ENCODE assay signal across 27 cellular contexts in the genomic region with DNA sequence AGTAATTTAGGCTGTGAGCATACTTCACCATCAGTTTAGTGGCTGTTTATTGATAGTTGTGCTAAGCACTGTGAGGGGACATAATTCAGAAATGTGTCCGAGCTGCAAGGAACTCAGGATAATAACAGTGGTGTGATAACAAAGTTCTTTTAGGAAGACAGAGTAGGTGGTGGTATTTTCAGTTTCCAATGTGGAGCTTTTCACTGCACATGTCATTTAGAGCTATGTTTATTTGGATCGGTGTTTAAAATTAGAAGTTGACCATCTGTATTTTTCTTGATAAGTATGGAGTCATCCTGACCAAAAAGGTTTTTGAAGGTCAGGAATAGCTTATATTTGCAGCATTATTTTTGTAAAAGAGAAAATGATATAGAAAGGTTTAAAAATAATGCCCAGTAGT.
"Had no signal": no experiment of that assay in that cellular context is flagged by ENCODE, and none has a peak within 500 bp of the region (broad histone marks: within the 10 kb centered on the region; RNA-seq: fewer than 3 reads in every experiment).

No MANE protein-coding gene starts in this region.

- H3K9me3 ChIP-seq: stomach, suprapubic skin, testis, thoracic aorta, thyroid gland, tibial artery, tibial nerve, transverse colon, upper lobe of left lung, upper lobe of right lung, uterus, vagina had no signal

- H3K27ac ChIP-seq: stomach, suprapubic skin, testis, thoracic aorta, thyroid gland, tibial artery, tibial nerve, transverse colon, upper lobe of left lung, upper lobe of right lung, uterus, vagina had no signal

- DNase-seq: stimulated activated CD4-positive, alpha-beta T cell treated with anti-CD3 and anti-CD28 coated beads, Interleukin-2, amount 100 ng/mL, for 48 hours; stimulated activated CD4-positive, alpha-beta T cell treated with anti-CD3 and anti-CD28 coated beads, Interleukin-4, amount 100 ng/mL, for 1 hour; stimulated activated CD4-positive, alpha-beta T cell treated with anti-CD3 and anti-CD28 coated beads, Interleukin-4, amount 100 ng/mL, for 24 hours; stimulated activated CD4-positive, alpha-beta T cell treated with anti-CD3 and anti-CD28 coated beads, Interleukin-4, amount 100 ng/mL, for 4 hours; stimulated activated CD8-positive, alpha-beta memory T cell treated with anti-CD3 and anti-CD28 coated beads, Interleukin-4, amount 100 ng/mL, for 48 hours; stimulated activated naive B cell treated with anti-CD40 and anti-IgM and Interleukin-4, amounts not matched to agents 10 μg/mL and 1 μg/mL and 100 μg/mL, for 72 hours; stimulated activated naive CD4-positive, alpha-beta T cell; stimulated activated naive CD4-positive, alpha-beta T cell treated with Interleukin-2 at 50 U/mL for 16 hours; stimulated activated naive CD8-positive, alpha-beta T cell treated with anti-CD3 and anti-CD28 coated beads, Interleukin-15, amount 100 ng/mL, for 72 hours; stimulated activated naive CD8-positive, alpha-beta T cell treated with anti-CD3 and anti-CD28 coated beads, Interleukin-15, Interleukin-2, amounts not matched to agents 100 U/mL and 50 U/mL, for 24 hours; stomach; substantia nigra; testis; thyroid gland; tibial artery; transverse colon; trophoblast cell; upper lobe of left lung; upper lobe of right lung; uterus had no signal

- FAIRE-seq: urothelium cell line had no signal

- ATAC-seq: stimulated activated effector memory CD8-positive, alpha-beta T cell treated with anti-CD3 and anti-CD28 coated beads, Interleukin-12 subunit alpha, Interleukin-12 subunit beta, amount 100 ng/mL, for 72 hours; stimulated activated memory B cell treated with anti-CD40 and anti-IgM and Interleukin-4, amounts not matched to agents 10 μg/mL and 1 μg/mL and 100 μg/mL, for 72 hours; stimulated activated naive B cell treated with anti-CD40 and anti-IgM and Interleukin-4, amounts not matched to agents 10 μg/mL and 1 μg/mL and 100 μg/mL, for 72 hours; stimulated activated naive CD8-positive, alpha-beta T cell treated with anti-CD3 and anti-CD28 coated beads, Interleukin-15, amount 100 ng/mL, for 72 hours; stimulated activated naive CD8-positive, alpha-beta T cell treated with anti-CD3 and anti-CD28 coated beads, Interleukin-15, Interleukin-2, amounts not matched to agents 100 U/mL and 50 U/mL, for 24 hours; upper lobe of right lung had no signal

- H3K36me3 ChIP-seq: thoracic aorta, thyroid gland, tibial artery, transverse colon, uterus, vagina had no signal

- H3K4me1 ChIP-seq: suprapubic skin, testis, thyroid gland, tibial artery, tibial nerve, transverse colon, upper lobe of left lung, upper lobe of right lung, uterus, vagina had no signal

- H3K4me3 ChIP-seq: stomach, suprapubic skin, testis, thoracic aorta, thyroid gland, tibial artery, tibial nerve, transverse colon, upper lobe of left lung, upper lobe of right lung, uterus, vagina had no signal

- H3K27me3 ChIP-seq: stomach, suprapubic skin, testis, thyroid gland, tibial artery, tibial nerve, transverse colon, upper lobe of left lung, upper lobe of right lung, uterus, vagina had no signal
